In the genomic region with DNA sequence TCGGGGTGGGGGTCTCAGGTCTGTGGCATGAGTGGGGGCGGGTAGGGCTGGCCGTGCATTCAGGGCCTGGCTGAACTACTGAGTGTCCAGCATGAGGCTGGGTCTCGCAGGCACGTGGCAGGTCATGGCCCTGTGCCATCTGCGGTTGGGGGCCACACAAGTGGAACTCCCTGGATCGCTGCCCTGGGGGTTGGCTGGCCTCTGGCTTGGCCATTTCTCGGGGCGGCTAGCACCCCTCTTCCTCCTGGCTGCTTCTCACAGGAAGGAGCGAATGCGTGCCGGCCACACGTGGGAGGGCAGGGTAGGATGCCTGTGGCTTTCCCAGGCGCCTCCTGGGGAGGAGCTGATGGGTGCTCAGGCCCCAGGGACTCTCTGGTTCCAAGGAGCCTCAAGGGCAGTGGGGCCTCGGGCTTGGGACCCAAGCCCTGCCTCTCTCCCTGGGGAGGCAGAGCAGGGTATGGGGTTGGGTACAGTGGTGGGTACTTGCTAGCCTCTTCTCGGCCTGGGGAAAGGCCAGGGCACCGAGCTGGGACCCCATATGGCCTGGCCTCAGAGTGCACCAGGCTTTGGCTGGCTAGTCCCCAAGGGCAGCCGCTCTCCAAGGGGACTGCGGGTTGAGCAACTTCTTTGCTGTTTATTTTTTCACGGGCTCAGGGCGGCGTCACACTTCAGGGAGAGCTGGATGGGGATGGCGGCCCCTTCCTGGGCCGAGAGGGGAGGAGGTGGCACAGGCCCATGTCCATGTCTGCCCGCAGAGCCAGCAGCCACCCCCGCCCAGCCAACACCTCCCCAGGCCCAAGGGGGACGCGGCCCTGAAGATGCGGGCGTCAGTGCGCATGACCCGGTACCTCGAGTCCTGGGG, we compare ENCODE assay signal across 1 cellular context.
TF ChIP-seq lines count a peak whose summit lies in the region.

No MANE protein-coding gene starts in this region.

TF ChIP-seq in HepG2, 621 proteins besides CTCF, POLR2A, EP300 and RAD21 (continues in another document):
- TF ChIP-seq, protein P1, sequence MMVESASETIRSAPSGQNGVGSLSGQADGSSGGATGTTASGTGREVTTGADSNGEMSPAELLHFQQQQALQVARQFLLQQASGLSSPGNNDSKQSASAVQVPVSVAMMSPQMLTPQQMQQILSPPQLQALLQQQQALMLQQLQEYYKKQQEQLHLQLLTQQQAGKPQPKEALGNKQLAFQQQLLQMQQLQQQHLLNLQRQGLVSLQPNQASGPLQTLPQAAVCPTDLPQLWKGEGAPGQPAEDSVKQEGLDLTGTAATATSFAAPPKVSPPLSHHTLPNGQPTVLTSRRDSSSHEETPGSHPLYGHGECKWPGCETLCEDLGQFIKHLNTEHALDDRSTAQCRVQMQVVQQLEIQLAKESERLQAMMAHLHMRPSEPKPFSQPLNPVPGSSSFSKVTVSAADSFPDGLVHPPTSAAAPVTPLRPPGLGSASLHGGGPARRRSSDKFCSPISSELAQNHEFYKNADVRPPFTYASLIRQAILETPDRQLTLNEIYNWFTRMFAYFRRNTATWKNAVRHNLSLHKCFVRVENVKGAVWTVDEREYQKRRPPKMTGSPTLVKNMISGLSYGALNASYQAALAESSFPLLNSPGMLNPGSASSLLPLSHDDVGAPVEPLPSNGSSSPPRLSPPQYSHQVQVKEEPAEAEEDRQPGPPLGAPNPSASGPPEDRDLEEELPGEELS (CRISPR knock-in tag; IDR thresholded peaks at IDR 0.05), result peak; percentile 62; the same call in 1 of the 2 replicates
- peak; percentile 28; the same call in 1 of the 2 replicates for TF ChIP-seq EED (CRISPR knock-in tag; IDR thresholded peaks at IDR 0.05)
- TF ChIP-seq, protein P2, sequence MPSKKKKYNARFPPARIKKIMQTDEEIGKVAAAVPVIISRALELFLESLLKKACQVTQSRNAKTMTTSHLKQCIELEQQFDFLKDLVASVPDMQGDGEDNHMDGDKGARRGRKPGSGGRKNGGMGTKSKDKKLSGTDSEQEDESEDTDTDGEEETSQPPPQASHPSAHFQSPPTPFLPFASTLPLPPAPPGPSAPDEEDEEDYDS (CRISPR knock-in tag; IDR thresholded peaks at IDR 0.05), result no peak
- TF ChIP-seq, protein P3, sequence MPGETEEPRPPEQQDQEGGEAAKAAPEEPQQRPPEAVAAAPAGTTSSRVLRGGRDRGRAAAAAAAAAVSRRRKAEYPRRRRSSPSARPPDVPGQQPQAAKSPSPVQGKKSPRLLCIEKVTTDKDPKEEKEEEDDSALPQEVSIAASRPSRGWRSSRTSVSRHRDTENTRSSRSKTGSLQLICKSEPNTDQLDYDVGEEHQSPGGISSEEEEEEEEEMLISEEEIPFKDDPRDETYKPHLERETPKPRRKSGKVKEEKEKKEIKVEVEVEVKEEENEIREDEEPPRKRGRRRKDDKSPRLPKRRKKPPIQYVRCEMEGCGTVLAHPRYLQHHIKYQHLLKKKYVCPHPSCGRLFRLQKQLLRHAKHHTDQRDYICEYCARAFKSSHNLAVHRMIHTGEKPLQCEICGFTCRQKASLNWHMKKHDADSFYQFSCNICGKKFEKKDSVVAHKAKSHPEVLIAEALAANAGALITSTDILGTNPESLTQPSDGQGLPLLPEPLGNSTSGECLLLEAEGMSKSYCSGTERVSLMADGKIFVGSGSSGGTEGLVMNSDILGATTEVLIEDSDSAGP (CRISPR knock-in tag; IDR thresholded peaks at IDR 0.05; ENCODE audit: borderline replicate concordance), result peak; percentile 62
- TF ChIP-seq ELF1 (CRISPR knock-in tag; IDR thresholded peaks at IDR 0.05), result peak; percentile 45; the same call in 1 of the 2 replicates
- TF ChIP-seq, protein P4, sequence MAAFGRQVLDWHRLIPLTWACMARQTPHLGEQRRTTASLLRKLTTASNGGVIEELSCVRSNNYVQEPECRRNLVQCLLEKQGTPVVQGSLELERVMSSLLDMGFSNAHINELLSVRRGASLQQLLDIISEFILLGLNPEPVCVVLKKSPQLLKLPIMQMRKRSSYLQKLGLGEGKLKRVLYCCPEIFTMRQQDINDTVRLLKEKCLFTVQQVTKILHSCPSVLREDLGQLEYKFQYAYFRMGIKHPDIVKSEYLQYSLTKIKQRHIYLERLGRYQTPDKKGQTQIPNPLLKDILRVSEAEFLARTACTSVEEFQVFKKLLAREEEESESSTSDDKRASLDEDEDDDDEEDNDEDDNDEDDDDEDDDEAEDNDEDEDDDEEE (CRISPR knock-in tag; IDR thresholded peaks at IDR 0.05), result 0 out of 2 replicates have a peak, but pooled peaks have one; percentile 48
- peak; percentile 51 for TF ChIP-seq RBM39 (IDR thresholded peaks at IDR 0.05; ENCODE audit: low read depth, low read length, poor library complexity, severe bottlenecking)
- peak; percentile 22; the same call in 1 of the 2 replicates for TF ChIP-seq CBFB (CRISPR knock-in tag; IDR thresholded peaks at IDR 0.05)
- peak; percentile 83 for TF ChIP-seq GATAD2A (CRISPR knock-in tag; IDR thresholded peaks at IDR 0.05)
- TF ChIP-seq, protein P5, sequence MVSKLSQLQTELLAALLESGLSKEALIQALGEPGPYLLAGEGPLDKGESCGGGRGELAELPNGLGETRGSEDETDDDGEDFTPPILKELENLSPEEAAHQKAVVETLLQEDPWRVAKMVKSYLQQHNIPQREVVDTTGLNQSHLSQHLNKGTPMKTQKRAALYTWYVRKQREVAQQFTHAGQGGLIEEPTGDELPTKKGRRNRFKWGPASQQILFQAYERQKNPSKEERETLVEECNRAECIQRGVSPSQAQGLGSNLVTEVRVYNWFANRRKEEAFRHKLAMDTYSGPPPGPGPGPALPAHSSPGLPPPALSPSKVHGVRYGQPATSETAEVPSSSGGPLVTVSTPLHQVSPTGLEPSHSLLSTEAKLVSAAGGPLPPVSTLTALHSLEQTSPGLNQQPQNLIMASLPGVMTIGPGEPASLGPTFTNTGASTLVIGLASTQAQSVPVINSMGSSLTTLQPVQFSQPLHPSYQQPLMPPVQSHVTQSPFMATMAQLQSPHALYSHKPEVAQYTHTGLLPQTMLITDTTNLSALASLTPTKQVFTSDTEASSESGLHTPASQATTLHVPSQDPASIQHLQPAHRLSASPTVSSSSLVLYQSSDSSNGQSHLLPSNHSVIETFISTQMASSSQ (IDR thresholded peaks at IDR 0.05; ENCODE audit: low read depth), result no peak
- TF ChIP-seq, protein P5 (CRISPR knock-in tag; IDR thresholded peaks at IDR 0.05; ENCODE audit: borderline replicate concordance), result 0 out of 2 replicates have a peak, but pooled peaks have one; percentile 21
- peak; percentile 26; the same call in 1 of the 2 replicates for TF ChIP-seq PHF21A (CRISPR knock-in tag; IDR thresholded peaks at IDR 0.05)
- 0 out of 2 replicates have a peak, but pooled peaks have one; percentile 28 for TF ChIP-seq NR2F6 (IDR thresholded peaks at IDR 0.05)
- TF ChIP-seq NR2F6 (CRISPR knock-in tag; IDR thresholded peaks at IDR 0.05), result peak; percentile 44; the same call in 1 of the 2 replicates
- TF ChIP-seq, protein P6, sequence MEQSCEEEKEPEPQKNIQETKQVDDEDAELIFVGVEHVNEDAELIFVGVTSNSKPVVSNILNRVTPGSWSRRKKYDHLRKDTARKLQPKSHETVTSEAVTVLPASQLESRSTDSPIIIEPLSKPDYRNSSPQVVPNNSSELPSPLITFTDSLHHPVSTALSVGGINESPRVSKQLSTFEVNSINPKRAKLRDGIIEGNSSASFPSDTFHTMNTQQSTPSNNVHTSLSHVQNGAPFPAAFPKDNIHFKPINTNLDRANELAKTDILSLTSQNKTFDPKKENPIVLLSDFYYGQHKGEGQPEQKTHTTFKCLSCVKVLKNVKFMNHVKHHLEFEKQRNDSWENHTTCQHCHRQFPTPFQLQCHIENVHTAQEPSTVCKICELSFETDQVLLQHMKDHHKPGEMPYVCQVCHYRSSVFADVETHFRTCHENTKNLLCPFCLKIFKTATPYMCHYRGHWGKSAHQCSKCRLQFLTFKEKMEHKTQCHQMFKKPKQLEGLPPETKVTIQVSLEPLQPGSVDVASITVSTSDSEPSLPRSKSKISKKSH (CRISPR knock-in tag; IDR thresholded peaks at IDR 0.05; ENCODE audit: borderline replicate concordance), result peak; percentile 73; the same call in 1 of the 2 replicates
- peak; percentile 24; the same call in 1 of the 2 replicates for TF ChIP-seq SOX5 (CRISPR knock-in tag; IDR thresholded peaks at IDR 0.05; ENCODE audit: borderline replicate concordance)
- TF ChIP-seq NR2F1 (CRISPR knock-in tag; IDR thresholded peaks at IDR 0.05), result no peak
- no peak for TF ChIP-seq PAX8 (CRISPR knock-in tag; IDR thresholded peaks at IDR 0.05; ENCODE audit: borderline replicate concordance)
- TF ChIP-seq, protein P7, sequence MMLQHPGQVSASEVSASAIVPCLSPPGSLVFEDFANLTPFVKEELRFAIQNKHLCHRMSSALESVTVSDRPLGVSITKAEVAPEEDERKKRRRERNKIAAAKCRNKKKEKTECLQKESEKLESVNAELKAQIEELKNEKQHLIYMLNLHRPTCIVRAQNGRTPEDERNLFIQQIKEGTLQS (CRISPR knock-in tag; IDR thresholded peaks at IDR 0.05), result no peak
- TF ChIP-seq TARDBP (CRISPR knock-in tag; IDR thresholded peaks at IDR 0.05), result no peak
- TF ChIP-seq AKAP8 (CRISPR knock-in tag; IDR thresholded peaks at IDR 0.05), result 0 out of 2 replicates have a peak, but pooled peaks have one; percentile 25
- no peak for TF ChIP-seq ARID2 (CRISPR knock-in tag; IDR thresholded peaks at IDR 0.05; ENCODE audit: borderline replicate concordance)
- peak; percentile 57; the same call in 1 of the 2 replicates for TF ChIP-seq KDM2A (CRISPR knock-in tag; IDR thresholded peaks at IDR 0.05; ENCODE audit: borderline replicate concordance, low read depth)
- TF ChIP-seq, protein P8, sequence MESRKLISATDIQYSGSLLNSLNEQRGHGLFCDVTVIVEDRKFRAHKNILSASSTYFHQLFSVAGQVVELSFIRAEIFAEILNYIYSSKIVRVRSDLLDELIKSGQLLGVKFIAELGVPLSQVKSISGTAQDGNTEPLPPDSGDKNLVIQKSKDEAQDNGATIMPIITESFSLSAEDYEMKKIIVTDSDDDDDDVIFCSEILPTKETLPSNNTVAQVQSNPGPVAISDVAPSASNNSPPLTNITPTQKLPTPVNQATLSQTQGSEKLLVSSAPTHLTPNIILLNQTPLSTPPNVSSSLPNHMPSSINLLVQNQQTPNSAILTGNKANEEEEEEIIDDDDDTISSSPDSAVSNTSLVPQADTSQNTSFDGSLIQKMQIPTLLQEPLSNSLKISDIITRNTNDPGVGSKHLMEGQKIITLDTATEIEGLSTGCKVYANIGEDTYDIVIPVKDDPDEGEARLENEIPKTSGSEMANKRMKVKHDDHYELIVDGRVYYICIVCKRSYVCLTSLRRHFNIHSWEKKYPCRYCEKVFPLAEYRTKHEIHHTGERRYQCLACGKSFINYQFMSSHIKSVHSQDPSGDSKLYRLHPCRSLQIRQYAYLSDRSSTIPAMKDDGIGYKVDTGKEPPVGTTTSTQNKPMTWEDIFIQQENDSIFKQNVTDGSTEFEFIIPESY (CRISPR knock-in tag; IDR thresholded peaks at IDR 0.05), result peak; percentile 78
- TF ChIP-seq ZFY (CRISPR knock-in tag; IDR thresholded peaks at IDR 0.05), result peak; percentile 66
- 0 out of 2 replicates have a peak, but pooled peaks have one; percentile 21 for TF ChIP-seq ZNF451 (CRISPR knock-in tag; IDR thresholded peaks at IDR 0.05)
- TF ChIP-seq, protein P9, sequence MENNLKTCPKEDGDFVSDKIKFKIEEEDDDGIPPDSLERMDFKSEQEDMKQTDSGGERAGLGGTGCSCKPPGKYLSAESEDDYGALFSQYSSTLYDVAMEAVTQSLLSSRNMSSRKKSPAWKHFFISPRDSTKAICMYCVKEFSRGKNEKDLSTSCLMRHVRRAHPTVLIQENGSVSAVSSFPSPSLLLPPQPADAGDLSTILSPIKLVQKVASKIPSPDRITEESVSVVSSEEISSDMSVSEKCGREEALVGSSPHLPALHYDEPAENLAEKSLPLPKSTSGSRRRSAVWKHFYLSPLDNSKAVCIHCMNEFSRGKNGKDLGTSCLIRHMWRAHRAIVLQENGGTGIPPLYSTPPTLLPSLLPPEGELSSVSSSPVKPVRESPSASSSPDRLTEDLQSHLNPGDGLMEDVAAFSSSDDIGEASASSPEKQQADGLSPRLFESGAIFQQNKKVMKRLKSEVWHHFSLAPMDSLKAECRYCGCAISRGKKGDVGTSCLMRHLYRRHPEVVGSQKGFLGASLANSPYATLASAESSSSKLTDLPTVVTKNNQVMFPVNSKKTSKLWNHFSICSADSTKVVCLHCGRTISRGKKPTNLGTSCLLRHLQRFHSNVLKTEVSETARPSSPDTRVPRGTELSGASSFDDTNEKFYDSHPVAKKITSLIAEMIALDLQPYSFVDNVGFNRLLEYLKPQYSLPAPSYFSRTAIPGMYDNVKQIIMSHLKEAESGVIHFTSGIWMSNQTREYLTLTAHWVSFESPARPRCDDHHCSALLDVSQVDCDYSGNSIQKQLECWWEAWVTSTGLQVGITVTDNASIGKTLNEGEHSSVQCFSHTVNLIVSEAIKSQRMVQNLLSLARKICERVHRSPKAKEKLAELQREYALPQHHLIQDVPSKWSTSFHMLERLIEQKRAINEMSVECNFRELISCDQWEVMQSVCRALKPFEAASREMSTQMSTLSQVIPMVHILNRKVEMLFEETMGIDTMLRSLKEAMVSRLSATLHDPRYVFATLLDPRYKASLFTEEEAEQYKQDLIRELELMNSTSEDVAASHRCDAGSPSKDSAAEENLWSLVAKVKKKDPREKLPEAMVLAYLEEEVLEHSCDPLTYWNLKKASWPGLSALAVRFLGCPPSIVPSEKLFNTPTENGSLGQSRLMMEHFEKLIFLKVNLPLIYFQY (CRISPR knock-in tag; IDR thresholded peaks at IDR 0.05; ENCODE audit: borderline replicate concordance), result 0 out of 2 replicates have a peak, but pooled peaks have one; percentile 27
- TF ChIP-seq STAG1 (CRISPR knock-in tag; IDR thresholded peaks at IDR 0.05), result peak; percentile 12; the same call in 1 of the 2 replicates
